9 cellular contexts compared by ENCODE assay signal in genomic region chrX:107742754-107743191, GRCh38. TPM values are rescaled to one million over a fixed set of nuclear protein-coding genes. Genes with fewer than 3 reads are reported as not detected.
DNase-seq lines count a peak whose midpoint lies in the region; ATAC-seq and TF ChIP-seq lines count a peak whose summit lies in the region.
"Had no signal": no experiment of that assay in that cellular context is flagged by ENCODE, and none has a peak within 500 bp of the region (broad histone marks: within the 10 kb centered on the region; RNA-seq: fewer than 3 reads in every experiment).

No MANE protein-coding gene starts in this region.

- intact Hi-C loops in gastrocnemius medialis (cut with DNase I; ENCODE audit: low total_unique reads) = no loop called here

- no peak for TF ChIP-seq POLR2A in gastrocnemius medialis (IDR thresholded peaks at IDR 0.05)

- in situ Hi-C loops in gastrocnemius medialis (cut with MboI; ENCODE audit: low sequenced_read_pairs in 4 of 4) = no loop called here

- no peaks in the 10 kb centered on the region for H4K20me1 ChIP-seq in GM23338 (replicated peaks; ENCODE audit: insufficient read depth)
- no peaks in the 10 kb centered on the region for H4K20me1 ChIP-seq in hepatocyte (ENCODE audit: insufficient read depth, poor library complexity, severe bottlenecking)

- ATAC-seq in GM23338 (peak; percentile 57), gastrocnemius medialis (peak in 1 of 2 donors; percentile 15)
- no peak for ATAC-seq in activated CD8-positive, alpha-beta T cell treated with anti-CD3 and anti-CD28 coated beads, Interleukin-2, amount 10 ng/mL, durations not matched to agents 7 days and 5 days

- H3K4me3 ChIP-seq in GM23338 (peak overlapping the region; percentile 55), hepatocyte (no peak overlapping the region), gastrocnemius medialis (peak overlapping the region; percentile 35 to 44 (median 38))

- H3K9me3 ChIP-seq in hepatocyte (ENCODE audit: low read depth) (no peaks in the 10 kb centered on the region), gastrocnemius medialis (no peaks in the 10 kb centered on the region)

- no peaks in the 10 kb centered on the region for H3F3A ChIP-seq in GM23338 (replicated peaks; ENCODE audit: low read depth)

- H3K9me3 Mint-ChIP-seq in GM23338 = no peaks in the 10 kb centered on the region
- no peaks in the 10 kb centered on the region for H3K9me3 Mint-ChIP-seq in activated CD8-positive, alpha-beta T cell treated with anti-CD3 and anti-CD28 coated beads, Interleukin-2, amount 10 ng/mL, durations not matched to agents 7 days and 5 days (ENCODE audit: insufficient read depth)

- H3K79me2 ChIP-seq in GM23338 (replicated peaks; ENCODE audit: insufficient read depth) = no peaks in the 10 kb centered on the region
- H3K79me2 ChIP-seq in hepatocyte = peaks cover 53% of the 10 kb centered on the region

- H3K36me3 ChIP-seq in GM23338 (ENCODE audit: insufficient read depth) (no peaks in the 10 kb centered on the region), hepatocyte (replicated peaks; ENCODE audit: insufficient read depth, low read depth) (no peaks in the 10 kb centered on the region), gastrocnemius medialis (no peaks in the 10 kb centered on the region)

- WGBS in hepatocyte (ENCODE audit: low lambda C conversion rate, missing lambda C conversion rate) = 63% methylated on average over 23 of the region's 23 CpGs

- peak overlapping the region; percentile 86; the same call in 1 of the 2 replicates for H3K27ac Mint-ChIP-seq in GM23338
- peak overlapping the region; percentile 97 for H3K27ac Mint-ChIP-seq in activated CD8-positive, alpha-beta T cell treated with anti-CD3 and anti-CD28 coated beads, Interleukin-2, amount 10 ng/mL, durations not matched to agents 7 days and 5 days

- no peak for TF ChIP-seq CTCF in GM23338 (conservative IDR thresholded peaks at IDR 0.05; ENCODE audit: low read depth in 2 of 2)
- TF ChIP-seq CTCF in hepatocyte (IDR thresholded peaks at IDR 0.05; ENCODE audit: poor library complexity) = no peak
- no peak for TF ChIP-seq CTCF in gastrocnemius medialis (IDR thresholded peaks at IDR 0.05 in 4 of 5, conservative IDR thresholded peaks at IDR 0.05 in 1 of 5)

- peaks cover 6% of the 10 kb centered on the region for H3K27me3 Mint-ChIP-seq in GM23338 (ENCODE audit: insufficient read depth, low read depth, poor library complexity)
- H3K27me3 Mint-ChIP-seq in activated CD8-positive, alpha-beta T cell treated with anti-CD3 and anti-CD28 coated beads, Interleukin-2, amount 10 ng/mL, durations not matched to agents 7 days and 5 days (ENCODE audit: low read depth) = no peaks in the 10 kb centered on the region

- H2AFZ ChIP-seq in GM23338 = no peak overlapping the region
- H2AFZ ChIP-seq in hepatocyte = peak overlapping the region; percentile 36

- CTCF ChIA-PET in activated CD8-positive, alpha-beta T cell treated with anti-CD3 and anti-CD28 coated beads, Interleukin-2, amount 10 ng/mL, durations not matched to agents 7 days and 5 days (lab: Charles Lee) = interaction anchor here (1.7 to 1.8 kb wide), 2 partner anchors 26 to 34 kb away, joined by 4 to 15 read pairs; partner anchors contain the start of gene NCBP2L

- H3K36me3 Mint-ChIP-seq in GM23338 (ENCODE audit: low read depth) = no peaks in the 10 kb centered on the region
- peaks cover 2% of the 10 kb centered on the region for H3K36me3 Mint-ChIP-seq in activated CD8-positive, alpha-beta T cell treated with anti-CD3 and anti-CD28 coated beads, Interleukin-2, amount 10 ng/mL, durations not matched to agents 7 days and 5 days (ENCODE audit: low read depth)

- H3K27me3 ChIP-seq in GM23338 (ENCODE audit: insufficient read depth) (no peaks in the 10 kb centered on the region), hepatocyte (no peaks in the 10 kb centered on the region), gastrocnemius medialis (no peaks in the 10 kb centered on the region)

- DNase-seq in GM23338 (ENCODE audit: low spot score) (no peak), hepatocyte (ENCODE audit: low spot score) (no peak), gastrocnemius medialis (peak in 1 of 2 donors; percentile 66), mesenteric fat pad (ENCODE audit: low spot score) (no peak), globus pallidus (ENCODE audit: low spot score) (no peak), NCI-H2196 treated with DMSO at 0.1 percent for 48 hours (lab: John Stamatoyannopoulos, UW; ENCODE audit: unreplicated experiment) (no peak)
- DNase-seq in activated CD8-positive, alpha-beta T cell treated with anti-CD3 and anti-CD28 coated beads, Interleukin-2, amount 10 ng/mL, durations not matched to agents 7 days and 5 days = no peak
- DNase-seq in activated CD8-positive, alpha-beta memory T cell treated with anti-CD3 and anti-CD28 coated beads, Interleukin-2, amount 50 U/mL, for 4 hours = no peak

- peaks cover 15% of the 10 kb centered on the region for H3K4me1 Mint-ChIP-seq in GM23338
- H3K4me1 Mint-ChIP-seq in activated CD8-positive, alpha-beta T cell treated with anti-CD3 and anti-CD28 coated beads, Interleukin-2, amount 10 ng/mL, durations not matched to agents 7 days and 5 days (ENCODE audit: low read depth) = peaks cover 21% of the 10 kb centered on the region

- H3K4me2 ChIP-seq in GM23338 (peak overlapping the region; percentile 67), hepatocyte (peak overlapping the region; percentile 75)

- H3K9me2 ChIP-seq in GM23338 (ENCODE audit: insufficient read depth) = no peaks in the 10 kb centered on the region
- H3K9me2 ChIP-seq in hepatocyte (replicated peaks; ENCODE audit: insufficient read depth) = no peaks in the 10 kb centered on the region

- H3K27ac ChIP-seq in GM23338 (ENCODE audit: low read depth) (no peak overlapping the region), hepatocyte (peak overlapping the region; percentile 96), gastrocnemius medialis (peak overlapping the region; percentile 87 to 96 (median 94))

- POLR2A ChIA-PET in activated CD8-positive, alpha-beta T cell treated with anti-CD3 and anti-CD28 coated beads, Interleukin-2, amount 10 ng/mL, durations not matched to agents 7 days and 5 days (lab: Charles Lee) = interaction anchor here (2.9 kb wide), 1 partner anchor 26 kb away, joined by 11 read pairs; no protein-coding TSS in a partner anchor

- H3K4me1 ChIP-seq in GM23338 (ENCODE audit: insufficient read depth) (peaks cover 8% of the 10 kb centered on the region; the same call in 1 of the 2 replicates), hepatocyte (ENCODE audit: insufficient read depth) (peaks cover 53% of the 10 kb centered on the region), gastrocnemius medialis (peaks cover 73 to 89% of the 10 kb centered on the region in 2 donors)

- peak overlapping the region; percentile 85 for H3K4me3 Mint-ChIP-seq in GM23338
- H3K4me3 Mint-ChIP-seq in activated CD8-positive, alpha-beta T cell treated with anti-CD3 and anti-CD28 coated beads, Interleukin-2, amount 10 ng/mL, durations not matched to agents 7 days and 5 days = peak overlapping the region; percentile 72

TF ChIP-seq in GM23338, 12 proteins besides CTCF, POLR2A, EP300 and RAD21 (continues in another document):
- TF ChIP-seq STAT1 (IDR thresholded peaks at IDR 0.05; ENCODE audit: unreplicated experiment) = no peak
- no peak for TF ChIP-seq EZH2phosphoT487 (IDR thresholded peaks at IDR 0.05; ENCODE audit: unreplicated experiment)
- TF ChIP-seq POLR2AphosphoS5 (IDR thresholded peaks at IDR 0.05; ENCODE audit: low read depth) = no peak
- no peak for TF ChIP-seq EZH2 (IDR thresholded peaks at IDR 0.05; ENCODE audit: low read depth, unreplicated experiment)
- TF ChIP-seq NANOG (IDR thresholded peaks at IDR 0.05; ENCODE audit: borderline replicate concordance) = no peak
- TF ChIP-seq ZNF331 (CRISPR knock-in tag; IDR thresholded peaks at IDR 0.05; ENCODE audit: low read depth) = no peak
- TF ChIP-seq CREB1 (CRISPR knock-in tag; IDR thresholded peaks at IDR 0.05; ENCODE audit: low read depth) = no peak

RNA-seq across cellular contexts. Expression of gene TSC22D3, which starts 32.8 kb away (rescaled TPM):
- 10.9 and 20.0 TPM in 2 replicates for total RNA-seq in GM23338 (2014; rRNA removed; shearing (Covaris generic))
- polyA plus RNA-seq in GM23338 (2016; fragmentation: Nextera tagmentation; extraction: Ambion mirVana) (10.2 and 12.6 TPM in 2 replicates), hepatocyte (570 and 647 TPM in 2 replicates)
- 10 to 100 TPM; 54.8 TPM for total RNA-seq in activated CD8-positive, alpha-beta T cell treated with anti-CD3 and anti-CD28 coated beads, Interleukin-2, amount 10 ng/mL, durations not matched to agents 7 days and 5 days
- total RNA-seq in hepatocyte (455 and 508 TPM in 2 replicates), gastrocnemius medialis (1,000 to 10,000 TPM in 2 of 4 donors, 100 to 1,000 TPM in 2; 689 to 1,948 (median 1,054) TPM), mesenteric fat pad (289 TPM)

RNA-seq across cellular contexts. Expression of gene NCBP2L, which starts 34.8 kb away (rescaled TPM):
- total RNA-seq in GM23338 (2014; rRNA removed; shearing (Covaris generic)) = not detected in 2 replicates
- polyA plus RNA-seq in GM23338 (2016; fragmentation: Nextera tagmentation; extraction: Ambion mirVana) = not detected in 2 replicates
- total RNA-seq in activated CD8-positive, alpha-beta T cell treated with anti-CD3 and anti-CD28 coated beads, Interleukin-2, amount 10 ng/mL, durations not matched to agents 7 days and 5 days = not detected
- not detected in 2 replicates for total RNA-seq in hepatocyte
- polyA plus RNA-seq in hepatocyte = 0.39 TPM in 1 of 2 replicates, not detected in the other
- total RNA-seq in gastrocnemius medialis = under 1 TPM in 1 of 4 donors, not detected in 3; 0.11 TPM
- total RNA-seq in mesenteric fat pad = not detected
- total RNA-seq: glomerular endothelial cell had no signal
